In the genomic region with DNA sequence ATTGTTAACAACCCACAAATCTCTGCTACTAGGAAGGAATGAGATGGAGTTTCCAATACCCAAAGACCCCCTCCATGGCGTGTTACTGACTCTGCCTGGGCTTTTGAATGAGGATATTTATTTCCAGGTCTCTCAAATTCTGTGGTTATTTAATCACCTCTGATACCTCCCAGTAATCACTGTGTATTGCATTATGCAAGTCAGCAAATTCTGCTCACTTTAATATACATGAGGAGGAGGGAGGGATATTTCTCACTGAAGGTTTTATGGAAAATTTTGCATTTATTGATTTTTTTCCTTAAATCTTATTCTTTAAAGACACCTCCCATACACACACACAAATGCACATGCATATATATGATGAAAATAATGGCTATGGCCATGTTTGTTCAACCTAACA, we compare ENCODE assay signal across 7 cellular contexts.
"Had no signal": no experiment of that assay in that cellular context is flagged by ENCODE, and none has a peak within 500 bp of the region (broad histone marks: within the 10 kb centered on the region; RNA-seq: fewer than 3 reads in every experiment).

No MANE protein-coding gene starts in this region.

- DNase-seq: GM23248, GOT3, H9, HCEC 1CT, KG1 had no signal

- FAIRE-seq: H54 had no signal

- H3K4me3 ChIP-seq: GM23248 had no signal

- H3K27ac ChIP-seq: GM23248, HL-60 had no signal

- H2AFZ ChIP-seq: GM23248 had no signal

- H3K9ac ChIP-seq: GM23248 had no signal
